ENCODE assay signal across 8 cellular contexts in genomic region chr5:141507387-141508091, GRCh38. TPM values are rescaled to one million over a fixed set of nuclear protein-coding genes. Genes with fewer than 3 reads are reported as not detected.
DNase-seq lines count a peak whose midpoint lies in the region; ATAC-seq and TF ChIP-seq lines count a peak whose summit lies in the region.

No MANE protein-coding gene starts in this region.

- no peak overlapping the region for H3K27ac Mint-ChIP-seq in CD4-positive, alpha-beta T cell

- TF ChIP-seq POLR2A in transverse colon (IDR thresholded peaks at IDR 0.05), result no peak

- H3K36me3 Mint-ChIP-seq in CD4-positive, alpha-beta T cell (ENCODE audit: low read depth), result peaks cover 3% of the 10 kb centered on the region

- TF ChIP-seq EP300 in transverse colon (IDR thresholded peaks at IDR 0.05; ENCODE audit: low read depth), result no peak

- peaks cover 14% of the 10 kb centered on the region for H3K27me3 Mint-ChIP-seq in CD4-positive, alpha-beta T cell

- intact Hi-C loops in transverse colon (cut with DNase I; ENCODE audit: low total_unique reads), result no loop called here
- intact Hi-C loops in CD4-positive, alpha-beta T cell (cut with DNase I, micrococcal nuclease), result no loop called here

- H3K4me3 Mint-ChIP-seq in CD4-positive, alpha-beta T cell, result no peak overlapping the region

- H3K4me1 ChIP-seq in RWPE2 (ENCODE audit: insufficient read depth, poor library complexity, severe bottlenecking), result peaks cover 17% of the 10 kb centered on the region
- peaks cover 0 to 47% of the 10 kb centered on the region in 2 donors for H3K4me1 ChIP-seq in right atrium auricular region
- peaks cover 12 to 32% (median 26%) of the 10 kb centered on the region in 4 donors for H3K4me1 ChIP-seq in transverse colon

- CTCF ChIA-PET in CD4-positive, alpha-beta T cell (lab: Charles Lee), result interaction anchor here (0.7 to 1.3 kb wide), 3 partner anchors 17 to 57 kb away, joined by 3 read pairs; no protein-coding TSS in a partner anchor

- no peaks in the 10 kb centered on the region for H3K27me3 ChIP-seq in RWPE2 (ENCODE audit: insufficient read depth, poor library complexity, severe bottlenecking)
- no peaks in the 10 kb centered on the region for H3K27me3 ChIP-seq in right atrium auricular region
- no peaks in the 10 kb centered on the region for H3K27me3 ChIP-seq in transverse colon
- H3K27me3 ChIP-seq in CD4-positive, alpha-beta T cell (ENCODE audit: control insufficient read depth, insufficient read depth, low read length), result no peaks in the 10 kb centered on the region

- POLR2A ChIA-PET in CD4-positive, alpha-beta T cell (lab: Charles Lee), result no interaction called here

- 58% methylated on average over 11 of the region's 11 CpGs; no CpG with 5 or more reads in 1 of the 2 donors for WGBS in transverse colon (ENCODE audit: low coverage in 1 of 2), 2 donors

- H3K9me3 ChIP-seq in RWPE2 (ENCODE audit: severe bottlenecking) (no peaks in the 10 kb centered on the region), right atrium auricular region (no peaks in the 10 kb centered on the region), transverse colon (no peaks in the 10 kb centered on the region)
- H3K9me3 ChIP-seq in CD4-positive, alpha-beta T cell (ENCODE audit: control insufficient read depth, low read length), result no peaks in the 10 kb centered on the region

- H3K36me3 ChIP-seq in RWPE2 (ENCODE audit: low read depth) (peaks cover 11% of the 10 kb centered on the region; the same call in 1 of the 2 replicates), right atrium auricular region (peaks cover 35% of the 10 kb centered on the region), transverse colon (no peaks in the 10 kb centered on the region)

- peak overlapping the region; percentile 36 for H3K4me3 ChIP-seq in GM12875 (ENCODE audit: low read depth, low read length)
- no peak overlapping the region for H3K4me3 ChIP-seq in RWPE2 (ENCODE audit: severe bottlenecking)
- H3K4me3 ChIP-seq in right atrium auricular region, result no peak overlapping the region
- no peak overlapping the region for H3K4me3 ChIP-seq in transverse colon

- DNase-seq in RWPE2 (ENCODE audit: low spot score) (no peak), right atrium auricular region (ENCODE audit: low spot score) (no peak), transverse colon (no peak), left lobe of liver (ENCODE audit: low spot score) (no peak), NCI-H524 (lab: John Stamatoyannopoulos, UW) (no peak)
- DNase-seq in CD4-positive, alpha-beta T cell, result no peak

- peaks cover 7% of the 10 kb centered on the region for H3K4me1 Mint-ChIP-seq in CD4-positive, alpha-beta T cell (ENCODE audit: low read depth)

- ATAC-seq in HG02642 (IDR thresholded peaks at IDR 0.05; ENCODE audit: poor library complexity, unreplicated experiment) (peak; percentile 32), RWPE2 (ENCODE audit: low read depth) (no peak), left lobe of liver (no peak)
- no peak for ATAC-seq in CD4-positive, alpha-beta T cell (ENCODE audit: poor library complexity)

- H3K9me3 Mint-ChIP-seq in CD4-positive, alpha-beta T cell, result no peaks in the 10 kb centered on the region

- in situ Hi-C loops in transverse colon (cut with MboI; ENCODE audit: low pct_ligation_motif_present in 1 of 4, low pct_unique_long_range_greater_than_20kb in 1 of 4, low sequenced_read_pairs in 3 of 4), result no loop called here

- no peak for TF ChIP-seq CTCF in GM12875 (IDR thresholded peaks at IDR 0.05; ENCODE audit: borderline replicate concordance, insufficient read depth, low read depth, low read length)
- TF ChIP-seq CTCF in RWPE2 (IDR thresholded peaks at IDR 0.05; ENCODE audit: poor library complexity, severe bottlenecking), result no peak
- TF ChIP-seq CTCF in right atrium auricular region (IDR thresholded peaks at IDR 0.05), result no peak
- TF ChIP-seq CTCF in transverse colon (IDR thresholded peaks at IDR 0.05), result no peak
- no peak for TF ChIP-seq CTCF in CD4-positive, alpha-beta T cell (IDR thresholded peaks at IDR 0.05)

- H3K27ac ChIP-seq in RWPE2 (ENCODE audit: poor library complexity, severe bottlenecking), result peak overlapping the region; percentile 88
- peak overlapping the region; percentile 85 to 87 for H3K27ac ChIP-seq in right atrium auricular region
- H3K27ac ChIP-seq in transverse colon, result peak overlapping the region; percentile 79 to 84 (median 83)
- no peak overlapping the region for H3K27ac ChIP-seq in CD4-positive, alpha-beta T cell (ENCODE audit: low read depth, low read length)

RNA-seq across cellular contexts. Expression of gene PCDHGC5, which starts 18.7 kb away (rescaled TPM):
- total RNA-seq in right atrium auricular region, result 1 to 10 TPM; 1.4 to 1.7 TPM
- 1 to 10 TPM in 2 of 4 donors, under 1 TPM in 2; 0.20 to 2.5 (median 1.0) TPM for total RNA-seq in transverse colon
- total RNA-seq in left lobe of liver, result 0.40 TPM
- total RNA-seq in CD4-positive, alpha-beta T cell, result not detected

RNA-seq across cellular contexts. Expression of gene PCDHGC4, which starts 22.7 kb away (rescaled TPM):
- total RNA-seq in right atrium auricular region (1 to 10 TPM; 1.5 to 1.7 TPM), transverse colon (10 to 100 TPM in 1 of 4 donors, 1 to 10 TPM in 3; 1.8 to 26.5 (median 2.7) TPM), left lobe of liver (0.65 TPM)
- not detected for total RNA-seq in CD4-positive, alpha-beta T cell

RNA-seq across cellular contexts. Expression of gene PCDHGC3, which starts 31.8 kb away (rescaled TPM):
- total RNA-seq in right atrium auricular region (10 to 100 TPM; 24.1 to 38.3 TPM), transverse colon (10 to 100 TPM in 3 of 4 donors, 1 to 10 TPM in 1; 6.0 to 17.0 (median 13.6) TPM), left lobe of liver (8.5 TPM)
- total RNA-seq in CD4-positive, alpha-beta T cell, result not detected
